15 cellular contexts compared by ENCODE assay signal in genomic region chr1:233714631-233715217, GRCh38.
A peak's percentile ranks its signal among the peaks of the same experiment; 100 is the strongest.
DNase-seq lines count a peak whose midpoint lies in the region; ATAC-seq, FAIRE-seq and TF ChIP-seq lines count a peak whose summit lies in the region.
"Had no signal": no experiment of that assay in that cellular context is flagged by ENCODE, and none has a peak within 500 bp of the region (broad histone marks: within the 10 kb centered on the region; RNA-seq: fewer than 3 reads in every experiment).

No MANE protein-coding gene starts in this region.

- no peak for TF ChIP-seq CTCF in right lobe of liver (IDR thresholded peaks at IDR 0.05)
- TF ChIP-seq CTCF in esophagus squamous epithelium (IDR thresholded peaks at IDR 0.05), result no peak

- H3K4me1 ChIP-seq in right lobe of liver (peaks cover 0 to 20% (median 5%) of the 10 kb centered on the region in 4 donors), esophagus squamous epithelium (no peaks in the 10 kb centered on the region)

- no peaks in the 10 kb centered on the region for H3K27me3 ChIP-seq in right lobe of liver
- no peaks in the 10 kb centered on the region for H3K27me3 ChIP-seq in esophagus squamous epithelium

- in situ Hi-C loops in G401 (cut with HindIII; ENCODE audit: low sequenced_read_pairs), result no loop called here

- peak overlapping the region in 2 of 3 donors; percentile 64 to 85 for H3K27ac ChIP-seq in right lobe of liver
- H3K27ac ChIP-seq in esophagus squamous epithelium, result no peak overlapping the region

- FAIRE-seq in HTR-8/SVneo (lab: Jason Lieb, UNC), result no peak
- FAIRE-seq: RCC 7860 had no signal

- no peak for TF ChIP-seq POLR2A in right lobe of liver (IDR thresholded peaks at IDR 0.05)
- no peak for TF ChIP-seq POLR2A in esophagus squamous epithelium (IDR thresholded peaks at IDR 0.05)

- 10% methylated on average over 4 of the region's 4 CpGs for WGBS in right lobe of liver (ENCODE audit: insufficient coverage, low coverage, low lambda C conversion rate, missing lambda C conversion rate)
- 62 to 64% methylated on average over 4 of the region's 4 CpGs for WGBS in esophagus squamous epithelium, 2 donors

- H3K36me3 ChIP-seq in right lobe of liver (no peaks in the 10 kb centered on the region), esophagus squamous epithelium (no peaks in the 10 kb centered on the region)

- intact Hi-C loops in right lobe of liver (cut with DNase I) (no loop called here), esophagus squamous epithelium (cut with DNase I) (no loop called here)

- H3K4me3 ChIP-seq in right lobe of liver, result no peak overlapping the region
- H3K4me3 ChIP-seq in esophagus squamous epithelium, result no peak overlapping the region

- H3K9me3 ChIP-seq in right lobe of liver (no peaks in the 10 kb centered on the region), esophagus squamous epithelium (peaks cover 0 to 4% (median 0%) of the 10 kb centered on the region in 3 donors)

- peak; percentile 81 to 95 (median 87) for ATAC-seq in right lobe of liver
- no peak for ATAC-seq in HG03025 (IDR thresholded peaks at IDR 0.05; ENCODE audit: low FRiP score, unreplicated experiment)

- DNase-seq in G401 (ENCODE audit: low spot score), result peak; percentile 83
- peak; percentile 91 for DNase-seq in NCI-H2029 treated with DMSO at 0.1 percent for 48 hours (lab: John Stamatoyannopoulos, UW)
- peak; percentile 43 to 59 for DNase-seq in SHP77 (lab: John Stamatoyannopoulos, UW)
- peak in 2 of 3 donors; percentile 52 to 58 for DNase-seq in right lobe of liver
- no peak for DNase-seq in esophagus squamous epithelium (lab: John Stamatoyannopoulos, UW)
- DNase-seq in HTR-8/SVneo (ENCODE audit: insufficient read length, low spot score), result no peak
- DNase-seq: activated CD4-positive, alpha-beta T cell treated with anti-CD3 and anti-CD28 coated beads, Interleukin-2, amount 10 ng/mL, durations not matched to agents 7 days and 5 days; endodermal cell; islet precursor cell; NCI-H1694 treated with DMSO at 0.1 percent for 48 hours; NCI-H82; nephron progenitor cell; stimulated activated CD4-positive, alpha-beta T cell treated with anti-CD3 and anti-CD28 coated beads, Interleukin-4, amount 100 ng/mL, for 1 hour had no signal

Comparison
In these comparisons a context has a peak if more than half of its experiments do, and no peak if none do; other contexts are left out.
1. DNase-seq: peak in G401 (single experiment), NCI-H2029 treated with DMSO at 0.1 percent for 48 hours (single experiment), SHP77 (2 of 2) and right lobe of liver (2 of 3); none in esophagus squamous epithelium (single experiment) and HTR-8/SVneo (single experiment).
2. H3K27ac ChIP-seq: peak in right lobe of liver (2 of 3); none in esophagus squamous epithelium (0 of 4).